In the genomic region with DNA sequence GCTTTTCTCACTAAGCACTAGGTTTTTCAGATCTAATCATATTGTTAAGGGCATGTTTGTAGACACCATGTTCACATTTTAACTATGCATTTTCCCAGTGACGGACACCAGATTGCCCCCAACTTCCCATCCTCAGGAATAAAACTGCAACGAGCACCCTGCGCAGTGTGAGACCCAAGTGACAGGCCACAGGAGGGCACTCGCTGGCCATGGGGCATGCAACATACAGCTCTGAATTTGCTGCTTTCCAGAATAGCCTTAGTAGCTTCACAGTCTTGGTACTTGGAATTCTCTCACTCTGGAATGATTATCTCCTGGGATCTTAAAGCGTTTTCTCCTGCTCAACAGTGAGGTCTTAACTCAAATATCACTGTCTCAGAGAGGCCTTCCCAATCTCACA, we compare ENCODE assay signal across 14 cellular contexts.
"Had no signal": no experiment of that assay in that cellular context is flagged by ENCODE, and none has a peak within 500 bp of the region (broad histone marks: within the 10 kb centered on the region; RNA-seq: fewer than 3 reads in every experiment).

No MANE protein-coding gene starts in this region.

- H3K9me3 Mint-ChIP-seq: activated CD8-positive, alpha-beta T cell treated with anti-CD3 and anti-CD28 coated beads for 36 hours; activated naive CD8-positive, alpha-beta T cell treated with anti-CD3 and anti-CD28 coated beads, Interleukin-2, amount 50 U/mL, for 24 hours; activated T-cell treated with anti-CD3 and anti-CD28 coated beads, Interleukin-2, amount 50 U/mL, for 72 hours; memory B cell had no signal

- H3K27ac ChIP-seq: ascending aorta, pancreas had no signal

- H3K4me3 Mint-ChIP-seq: activated CD8-positive, alpha-beta T cell treated with anti-CD3 and anti-CD28 coated beads for 36 hours; memory B cell had no signal

- DNase-seq: activated CD4-positive, alpha-beta T cell treated with anti-CD3 and anti-CD28 coated beads for 1 hour; activated CD8-positive, alpha-beta memory T cell treated with anti-CD3 and anti-CD28 coated beads, Interleukin-2, amount 50 U/mL, for 4 hours; activated CD8-positive, alpha-beta T cell treated with anti-CD3 and anti-CD28 coated beads for 36 hours; activated naive CD8-positive, alpha-beta T cell treated with anti-CD3 and anti-CD28 coated beads, Interleukin-2, amount 50 U/mL, for 24 hours; activated T-cell treated with anti-CD3 and anti-CD28 coated beads, Interleukin-2, amount 50 U/mL, for 72 hours; foreskin melanocyte; head of caudate nucleus; pancreas; retina; T-helper 9 cell; transverse colon had no signal

- H3K27me3 Mint-ChIP-seq: activated CD8-positive, alpha-beta T cell treated with anti-CD3 and anti-CD28 coated beads for 36 hours; activated naive CD8-positive, alpha-beta T cell treated with anti-CD3 and anti-CD28 coated beads, Interleukin-2, amount 50 U/mL, for 24 hours; memory B cell had no signal

- H3K36me3 ChIP-seq: ascending aorta, pancreas, transverse colon had no signal

- H3K9me3 ChIP-seq: ascending aorta, pancreas, transverse colon had no signal

- H3K27me3 ChIP-seq: ascending aorta, pancreas, transverse colon had no signal

- H3K27ac Mint-ChIP-seq: activated T-cell treated with anti-CD3 and anti-CD28 coated beads, Interleukin-2, amount 50 U/mL, for 72 hours had no signal

- H3K4me3 ChIP-seq: ascending aorta, pancreas, skin epidermis had no signal
